In genomic region chr3:169781209-169781855, GRCh38 we compare ENCODE assay signal across 1 cellular context.
TF ChIP-seq lines count a peak whose summit lies in the region.

No MANE protein-coding gene starts in this region.

TF ChIP-seq in K562, 482 proteins besides CTCF, POLR2A, EP300 and RAD21 (continued from another document and continues in another):
- TF ChIP-seq L3MBTL2 (IDR thresholded peaks at IDR 0.05) (no peak), DMBX1 (CRISPR knock-in tag; IDR thresholded peaks at IDR 0.05; ENCODE audit: borderline replicate concordance) (no peak), ZNF644 (tag; IDR thresholded peaks at IDR 0.05; ENCODE audit: low read depth) (no peak), ZNF224 (CRISPR knock-in tag; IDR thresholded peaks at IDR 0.05) (no peak), MCM5 (IDR thresholded peaks at IDR 0.05; ENCODE audit: low read depth) (no peak), CBX5 (IDR thresholded peaks at IDR 0.05; ENCODE audit: borderline replicate concordance, low read depth) (no peak), ATF7 (IDR thresholded peaks at IDR 0.05) (no peak), ZNF174 (CRISPR knock-in tag; IDR thresholded peaks at IDR 0.05) (no peak), ZNF76 (CRISPR knock-in tag; IDR thresholded peaks at IDR 0.05; ENCODE audit: borderline replicate concordance) (no peak), SMARCC2 (IDR thresholded peaks at IDR 0.05; ENCODE audit: low read depth) (0 out of 2 replicates have a peak, but pooled peaks have one; percentile 48), ZNF668 (CRISPR knock-in tag; IDR thresholded peaks at IDR 0.05) (no peak), RUNX1 (IDR thresholded peaks at IDR 0.05; ENCODE audit: low read depth) (no peak), NCOR1 (IDR thresholded peaks at IDR 0.05) (peak; percentile 88), MECOM (CRISPR knock-in tag; IDR thresholded peaks at IDR 0.05) (peak; percentile 92), EP400 (IDR thresholded peaks at IDR 0.05) (0 out of 2 replicates have a peak, but pooled peaks have one; percentile 28), ZNF143 (CRISPR knock-in tag; IDR thresholded peaks at IDR 0.05) (no peak), DNMT1 (IDR thresholded peaks at IDR 0.05) (no peak), U2AF2 (optimal IDR thresholded peaks at IDR 0.05; ENCODE audit: low read depth, low read length) (no peak), ZNF766 (CRISPR knock-in tag; conservative IDR thresholded peaks at IDR 0.05) (peak; percentile 63; the same call in 1 of the 2 replicates), ZZZ3 (IDR thresholded peaks at IDR 0.05) (no peak), COPS2 (conservative IDR thresholded peaks at IDR 0.05) (no peak), KDM2B (CRISPR knock-in tag; IDR thresholded peaks at IDR 0.05) (no peak), ZNF586 (CRISPR knock-in tag; conservative IDR thresholded peaks at IDR 0.05) (no peak), SRSF1 (IDR thresholded peaks at IDR 0.05; ENCODE audit: low read depth, low read length) (no peak), SP1 (CRISPR knock-in tag; IDR thresholded peaks at IDR 0.05) (no peak), PHTF2 (CRISPR knock-in tag; IDR thresholded peaks at IDR 0.05) (no peak), CBX1 (IDR thresholded peaks at IDR 0.05; ENCODE audit: low read depth) (no peak), FOSL1 (tag; conservative IDR thresholded peaks at IDR 0.05) (peak; percentile 57), DACH1 (IDR thresholded peaks at IDR 0.05; ENCODE audit: partially characterized antibody) (peak; percentile 36), GTF2A2 (tag; IDR thresholded peaks at IDR 0.05) (no peak), MAX (CRISPR knock-in tag; IDR thresholded peaks at IDR 0.05) (no peak), CXXC5 (CRISPR knock-in tag; IDR thresholded peaks at IDR 0.05) (peak; percentile 52), ARNT (IDR thresholded peaks at IDR 0.05) (no peak), ZNF324 (CRISPR knock-in tag; IDR thresholded peaks at IDR 0.05) (no peak), OTX1 (CRISPR knock-in tag; IDR thresholded peaks at IDR 0.05) (no peak), FOXO4 (CRISPR knock-in tag; IDR thresholded peaks at IDR 0.05) (no peak), STAT5A (IDR thresholded peaks at IDR 0.05; ENCODE audit: borderline replicate concordance, low read length) (peak; percentile 68; the same call in 1 of the 2 replicates), MAFF (IDR thresholded peaks at IDR 0.05; ENCODE audit: low read length) (peak; percentile 52; the same call in 1 of the 2 replicates), HCFC1 (IDR thresholded peaks at IDR 0.05; ENCODE audit: low read depth, low read length) (no peak), SRSF9 (IDR thresholded peaks at IDR 0.05; ENCODE audit: borderline replicate concordance, low read depth, low read length) (no peak), RBFOX2 (IDR thresholded peaks at IDR 0.05; ENCODE audit: low read depth, low read length) (no peak), NCOA6 (IDR thresholded peaks at IDR 0.05) (0 out of 2 replicates have a peak, but pooled peaks have one; percentile 15), BRF1 (IDR thresholded peaks at IDR 0.05; ENCODE audit: borderline replicate concordance, extremely low read depth, insufficient read length) (no peak), ZBTB1 (CRISPR knock-in tag; IDR thresholded peaks at IDR 0.05; ENCODE audit: borderline replicate concordance, low read depth) (no peak), PTTG1 (tag; IDR thresholded peaks at IDR 0.05; ENCODE audit: low read depth) (no peak), TEAD4 (IDR thresholded peaks at IDR 0.05; ENCODE audit: low read length) (peak; percentile 93), TEAD4 (CRISPR knock-in tag; IDR thresholded peaks at IDR 0.05; ENCODE audit: borderline replicate concordance) (no peak)
- TF ChIP-seq, protein P1, sequence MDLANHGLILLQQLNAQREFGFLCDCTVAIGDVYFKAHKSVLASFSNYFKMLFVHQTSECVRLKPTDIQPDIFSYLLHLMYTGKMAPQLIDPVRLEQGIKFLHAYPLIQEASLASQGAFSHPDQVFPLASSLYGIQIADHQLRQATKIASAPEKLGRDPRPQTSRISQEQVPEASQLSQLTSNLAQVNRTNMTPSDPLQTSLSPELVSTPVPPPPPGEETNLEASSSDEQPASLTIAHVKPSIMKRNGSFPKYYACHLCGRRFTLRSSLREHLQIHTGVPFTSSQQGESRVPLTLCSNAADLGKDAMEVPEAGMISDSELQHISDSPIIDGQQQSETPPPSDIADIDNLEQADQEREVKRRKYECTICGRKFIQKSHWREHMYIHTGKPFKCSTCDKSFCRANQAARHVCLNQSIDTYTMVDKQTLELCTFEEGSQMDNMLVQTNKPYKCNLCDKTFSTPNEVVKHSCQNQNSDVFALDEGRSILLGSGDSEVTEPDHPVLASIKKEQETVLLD (IDR thresholded peaks at IDR 0.05) = no peak
- TF ChIP-seq, protein P2, sequence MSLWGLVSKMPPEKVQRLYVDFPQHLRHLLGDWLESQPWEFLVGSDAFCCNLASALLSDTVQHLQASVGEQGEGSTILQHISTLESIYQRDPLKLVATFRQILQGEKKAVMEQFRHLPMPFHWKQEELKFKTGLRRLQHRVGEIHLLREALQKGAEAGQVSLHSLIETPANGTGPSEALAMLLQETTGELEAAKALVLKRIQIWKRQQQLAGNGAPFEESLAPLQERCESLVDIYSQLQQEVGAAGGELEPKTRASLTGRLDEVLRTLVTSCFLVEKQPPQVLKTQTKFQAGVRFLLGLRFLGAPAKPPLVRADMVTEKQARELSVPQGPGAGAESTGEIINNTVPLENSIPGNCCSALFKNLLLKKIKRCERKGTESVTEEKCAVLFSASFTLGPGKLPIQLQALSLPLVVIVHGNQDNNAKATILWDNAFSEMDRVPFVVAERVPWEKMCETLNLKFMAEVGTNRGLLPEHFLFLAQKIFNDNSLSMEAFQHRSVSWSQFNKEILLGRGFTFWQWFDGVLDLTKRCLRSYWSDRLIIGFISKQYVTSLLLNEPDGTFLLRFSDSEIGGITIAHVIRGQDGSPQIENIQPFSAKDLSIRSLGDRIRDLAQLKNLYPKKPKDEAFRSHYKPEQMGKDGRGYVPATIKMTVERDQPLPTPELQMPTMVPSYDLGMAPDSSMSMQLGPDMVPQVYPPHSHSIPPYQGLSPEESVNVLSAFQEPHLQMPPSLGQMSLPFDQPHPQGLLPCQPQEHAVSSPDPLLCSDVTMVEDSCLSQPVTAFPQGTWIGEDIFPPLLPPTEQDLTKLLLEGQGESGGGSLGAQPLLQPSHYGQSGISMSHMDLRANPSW (CRISPR knock-in tag; IDR thresholded peaks at IDR 0.05) = no peak
- TF ChIP-seq, protein P3, sequence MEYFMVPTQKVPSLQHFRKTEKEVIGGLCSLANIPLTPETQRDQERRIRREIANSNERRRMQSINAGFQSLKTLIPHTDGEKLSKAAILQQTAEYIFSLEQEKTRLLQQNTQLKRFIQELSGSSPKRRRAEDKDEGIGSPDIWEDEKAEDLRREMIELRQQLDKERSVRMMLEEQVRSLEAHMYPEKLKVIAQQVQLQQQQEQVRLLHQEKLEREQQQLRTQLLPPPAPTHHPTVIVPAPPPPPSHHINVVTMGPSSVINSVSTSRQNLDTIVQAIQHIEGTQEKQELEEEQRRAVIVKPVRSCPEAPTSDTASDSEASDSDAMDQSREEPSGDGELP (CRISPR knock-in tag; IDR thresholded peaks at IDR 0.05; ENCODE audit: borderline replicate concordance) = no peak
- TF ChIP-seq, protein P4, sequence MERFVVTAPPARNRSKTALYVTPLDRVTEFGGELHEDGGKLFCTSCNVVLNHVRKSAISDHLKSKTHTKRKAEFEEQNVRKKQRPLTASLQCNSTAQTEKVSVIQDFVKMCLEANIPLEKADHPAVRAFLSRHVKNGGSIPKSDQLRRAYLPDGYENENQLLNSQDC (CRISPR knock-in tag; IDR thresholded peaks at IDR 0.05) = no peak
- TF ChIP-seq, protein P5, sequence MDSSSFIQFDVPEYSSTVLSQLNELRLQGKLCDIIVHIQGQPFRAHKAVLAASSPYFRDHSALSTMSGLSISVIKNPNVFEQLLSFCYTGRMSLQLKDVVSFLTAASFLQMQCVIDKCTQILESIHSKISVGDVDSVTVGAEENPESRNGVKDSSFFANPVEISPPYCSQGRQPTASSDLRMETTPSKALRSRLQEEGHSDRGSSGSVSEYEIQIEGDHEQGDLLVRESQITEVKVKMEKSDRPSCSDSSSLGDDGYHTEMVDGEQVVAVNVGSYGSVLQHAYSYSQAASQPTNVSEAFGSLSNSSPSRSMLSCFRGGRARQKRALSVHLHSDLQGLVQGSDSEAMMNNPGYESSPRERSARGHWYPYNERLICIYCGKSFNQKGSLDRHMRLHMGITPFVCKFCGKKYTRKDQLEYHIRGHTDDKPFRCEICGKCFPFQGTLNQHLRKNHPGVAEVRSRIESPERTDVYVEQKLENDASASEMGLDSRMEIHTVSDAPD (CRISPR knock-in tag; IDR thresholded peaks at IDR 0.05) = no peak
- TF ChIP-seq, protein P6, sequence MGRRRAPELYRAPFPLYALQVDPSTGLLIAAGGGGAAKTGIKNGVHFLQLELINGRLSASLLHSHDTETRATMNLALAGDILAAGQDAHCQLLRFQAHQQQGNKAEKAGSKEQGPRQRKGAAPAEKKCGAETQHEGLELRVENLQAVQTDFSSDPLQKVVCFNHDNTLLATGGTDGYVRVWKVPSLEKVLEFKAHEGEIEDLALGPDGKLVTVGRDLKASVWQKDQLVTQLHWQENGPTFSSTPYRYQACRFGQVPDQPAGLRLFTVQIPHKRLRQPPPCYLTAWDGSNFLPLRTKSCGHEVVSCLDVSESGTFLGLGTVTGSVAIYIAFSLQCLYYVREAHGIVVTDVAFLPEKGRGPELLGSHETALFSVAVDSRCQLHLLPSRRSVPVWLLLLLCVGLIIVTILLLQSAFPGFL (CRISPR knock-in tag; IDR thresholded peaks at IDR 0.05) = no peak
- TF ChIP-seq, protein P7, sequence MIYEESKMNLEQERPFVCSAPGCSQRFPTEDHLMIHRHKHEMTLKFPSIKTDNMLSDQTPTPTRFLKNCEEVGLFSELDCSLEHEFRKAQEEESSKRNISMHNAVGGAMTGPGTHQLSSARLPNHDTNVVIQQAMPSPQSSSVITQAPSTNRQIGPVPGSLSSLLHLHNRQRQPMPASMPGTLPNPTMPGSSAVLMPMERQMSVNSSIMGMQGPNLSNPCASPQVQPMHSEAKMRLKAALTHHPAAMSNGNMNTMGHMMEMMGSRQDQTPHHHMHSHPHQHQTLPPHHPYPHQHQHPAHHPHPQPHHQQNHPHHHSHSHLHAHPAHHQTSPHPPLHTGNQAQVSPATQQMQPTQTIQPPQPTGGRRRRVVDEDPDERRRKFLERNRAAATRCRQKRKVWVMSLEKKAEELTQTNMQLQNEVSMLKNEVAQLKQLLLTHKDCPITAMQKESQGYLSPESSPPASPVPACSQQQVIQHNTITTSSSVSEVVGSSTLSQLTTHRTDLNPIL (CRISPR knock-in tag; IDR thresholded peaks at IDR 0.05) = no peak
- TF ChIP-seq, protein P8, sequence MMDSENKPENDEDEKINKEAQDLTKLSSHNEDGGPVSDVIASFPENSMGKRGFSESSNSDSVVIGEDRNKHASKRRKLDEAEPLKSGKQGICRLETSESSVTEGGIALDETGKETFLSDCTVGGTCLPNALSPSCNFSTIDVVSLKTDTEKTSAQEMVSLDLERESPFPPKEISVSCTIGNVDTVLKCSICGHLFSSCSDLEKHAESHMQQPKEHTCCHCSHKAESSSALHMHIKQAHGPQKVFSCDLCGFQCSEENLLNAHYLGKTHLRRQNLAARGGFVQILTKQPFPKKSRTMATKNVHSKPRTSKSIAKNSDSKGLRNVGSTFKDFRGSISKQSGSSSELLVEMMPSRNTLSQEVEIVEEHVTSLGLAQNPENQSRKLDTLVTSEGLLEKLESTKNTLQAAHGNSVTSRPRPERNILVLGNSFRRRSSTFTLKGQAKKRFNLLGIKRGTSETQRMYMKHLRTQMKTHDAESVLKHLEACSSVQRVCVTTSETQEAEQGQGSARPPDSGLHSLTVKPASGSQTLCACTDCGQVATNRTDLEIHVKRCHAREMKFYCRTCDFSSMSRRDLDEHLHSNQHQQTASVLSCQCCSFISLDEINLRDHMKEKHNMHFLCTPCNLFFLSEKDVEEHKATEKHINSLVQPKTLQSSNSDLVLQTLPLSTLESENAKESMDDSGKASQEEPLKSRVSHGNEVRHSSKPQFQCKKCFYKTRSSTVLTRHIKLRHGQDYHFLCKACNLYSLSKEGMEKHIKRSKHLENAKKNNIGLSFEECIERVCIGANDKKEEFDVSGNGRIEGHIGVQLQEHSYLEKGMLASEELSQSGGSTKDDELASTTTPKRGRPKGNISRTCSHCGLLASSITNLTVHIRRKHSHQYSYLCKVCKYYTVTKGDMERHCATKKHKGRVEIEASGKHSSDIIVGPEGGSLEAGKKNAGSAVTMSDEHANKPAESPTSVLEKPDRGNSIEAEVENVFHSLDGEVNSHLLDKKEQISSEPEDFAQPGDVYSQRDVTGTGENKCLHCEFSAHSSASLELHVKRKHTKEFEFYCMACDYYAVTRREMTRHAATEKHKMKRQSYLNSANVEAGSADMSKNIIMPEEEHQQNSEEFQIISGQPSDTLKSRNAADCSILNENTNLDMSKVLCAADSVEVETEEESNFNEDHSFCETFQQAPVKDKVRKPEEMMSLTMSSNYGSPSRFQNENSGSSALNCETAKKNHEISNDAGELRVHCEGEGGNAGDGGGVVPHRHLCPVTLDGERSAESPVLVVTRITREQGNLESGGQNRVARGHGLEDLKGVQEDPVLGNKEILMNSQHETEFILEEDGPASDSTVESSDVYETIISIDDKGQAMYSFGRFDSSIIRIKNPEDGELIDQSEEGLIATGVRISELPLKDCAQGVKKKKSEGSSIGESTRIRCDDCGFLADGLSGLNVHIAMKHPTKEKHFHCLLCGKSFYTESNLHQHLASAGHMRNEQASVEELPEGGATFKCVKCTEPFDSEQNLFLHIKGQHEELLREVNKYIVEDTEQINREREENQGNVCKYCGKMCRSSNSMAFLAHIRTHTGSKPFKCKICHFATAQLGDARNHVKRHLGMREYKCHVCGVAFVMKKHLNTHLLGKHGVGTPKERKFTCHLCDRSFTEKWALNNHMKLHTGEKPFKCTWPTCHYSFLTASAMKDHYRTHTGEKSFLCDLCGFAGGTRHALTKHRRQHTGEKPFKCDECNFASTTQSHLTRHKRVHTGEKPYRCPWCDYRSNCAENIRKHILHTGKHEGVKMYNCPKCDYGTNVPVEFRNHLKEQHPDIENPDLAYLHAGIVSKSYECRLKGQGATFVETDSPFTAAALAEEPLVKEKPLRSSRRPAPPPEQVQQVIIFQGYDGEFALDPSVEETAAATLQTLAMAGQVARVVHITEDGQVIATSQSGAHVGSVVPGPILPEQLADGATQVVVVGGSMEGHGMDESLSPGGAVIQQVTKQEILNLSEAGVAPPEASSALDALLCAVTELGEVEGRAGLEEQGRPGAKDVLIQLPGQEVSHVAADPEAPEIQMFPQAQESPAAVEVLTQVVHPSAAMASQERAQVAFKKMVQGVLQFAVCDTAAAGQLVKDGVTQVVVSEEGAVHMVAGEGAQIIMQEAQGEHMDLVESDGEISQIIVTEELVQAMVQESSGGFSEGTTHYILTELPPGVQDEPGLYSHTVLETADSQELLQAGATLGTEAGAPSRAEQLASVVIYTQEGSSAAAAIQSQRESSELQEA (IDR thresholded peaks at IDR 0.05; ENCODE audit: low read depth) = no peak
